1 cellular context compared by ENCODE assay signal in genomic region chr18:48801728-48802542, GRCh38.
A peak's percentile ranks its signal among the peaks of the same experiment; 100 is the strongest.
TF ChIP-seq lines count a peak whose summit lies in the region.

No MANE protein-coding gene starts in this region.

TF ChIP-seq in K562, 482 proteins besides CTCF, POLR2A, EP300 and RAD21 (continued from another document):
- no peak for TF ChIP-seq CHD7 (IDR thresholded peaks at IDR 0.05; ENCODE audit: low read depth, low read length)
- TF ChIP-seq, protein P1, sequence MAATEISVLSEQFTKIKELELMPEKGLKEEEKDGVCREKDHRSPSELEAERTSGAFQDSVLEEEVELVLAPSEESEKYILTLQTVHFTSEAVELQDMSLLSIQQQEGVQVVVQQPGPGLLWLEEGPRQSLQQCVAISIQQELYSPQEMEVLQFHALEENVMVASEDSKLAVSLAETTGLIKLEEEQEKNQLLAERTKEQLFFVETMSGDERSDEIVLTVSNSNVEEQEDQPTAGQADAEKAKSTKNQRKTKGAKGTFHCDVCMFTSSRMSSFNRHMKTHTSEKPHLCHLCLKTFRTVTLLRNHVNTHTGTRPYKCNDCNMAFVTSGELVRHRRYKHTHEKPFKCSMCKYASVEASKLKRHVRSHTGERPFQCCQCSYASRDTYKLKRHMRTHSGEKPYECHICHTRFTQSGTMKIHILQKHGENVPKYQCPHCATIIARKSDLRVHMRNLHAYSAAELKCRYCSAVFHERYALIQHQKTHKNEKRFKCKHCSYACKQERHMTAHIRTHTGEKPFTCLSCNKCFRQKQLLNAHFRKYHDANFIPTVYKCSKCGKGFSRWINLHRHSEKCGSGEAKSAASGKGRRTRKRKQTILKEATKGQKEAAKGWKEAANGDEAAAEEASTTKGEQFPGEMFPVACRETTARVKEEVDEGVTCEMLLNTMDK (IDR thresholded peaks at IDR 0.05; ENCODE audit: borderline replicate concordance, insufficient read depth, low read depth, low read length, poor library complexity, severe bottlenecking): no peak
- TF ChIP-seq ZNF165 (CRISPR knock-in tag; IDR thresholded peaks at IDR 0.05; ENCODE audit: borderline replicate concordance): no peak
- TF ChIP-seq ZNF764 (CRISPR knock-in tag; IDR thresholded peaks at IDR 0.05; ENCODE audit: low read depth): no peak
- TF ChIP-seq, protein P2, sequence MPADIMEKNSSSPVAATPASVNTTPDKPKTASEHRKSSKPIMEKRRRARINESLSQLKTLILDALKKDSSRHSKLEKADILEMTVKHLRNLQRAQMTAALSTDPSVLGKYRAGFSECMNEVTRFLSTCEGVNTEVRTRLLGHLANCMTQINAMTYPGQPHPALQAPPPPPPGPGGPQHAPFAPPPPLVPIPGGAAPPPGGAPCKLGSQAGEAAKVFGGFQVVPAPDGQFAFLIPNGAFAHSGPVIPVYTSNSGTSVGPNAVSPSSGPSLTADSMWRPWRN (IDR thresholded peaks at IDR 0.05; ENCODE audit: low read depth): no peak
- no peak for TF ChIP-seq ZNF449 (CRISPR knock-in tag; IDR thresholded peaks at IDR 0.05)
- 0 out of 2 replicates have a peak, but pooled peaks have one; percentile 28 for TF ChIP-seq FOSL1 (tag; conservative IDR thresholded peaks at IDR 0.05)
- TF ChIP-seq CEBPG (CRISPR knock-in tag; IDR thresholded peaks at IDR 0.05): peak; percentile 81
- TF ChIP-seq CEBPG (tag; conservative IDR thresholded peaks at IDR 0.05 in 1 of 2, IDR thresholded peaks at IDR 0.05 in 1 of 2): peak in 1 of 2 experiments; percentile 70; a peak in 1 of 4 replicates
- TF ChIP-seq, protein P3, sequence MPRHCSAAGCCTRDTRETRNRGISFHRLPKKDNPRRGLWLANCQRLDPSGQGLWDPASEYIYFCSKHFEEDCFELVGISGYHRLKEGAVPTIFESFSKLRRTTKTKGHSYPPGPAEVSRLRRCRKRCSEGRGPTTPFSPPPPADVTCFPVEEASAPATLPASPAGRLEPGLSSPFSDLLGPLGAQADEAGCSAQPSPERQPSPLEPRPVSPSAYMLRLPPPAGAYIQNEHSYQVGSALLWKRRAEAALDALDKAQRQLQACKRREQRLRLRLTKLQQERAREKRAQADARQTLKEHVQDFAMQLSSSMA (CRISPR knock-in tag; IDR thresholded peaks at IDR 0.05): no peak
- 0 out of 2 replicates have a peak, but pooled peaks have one; percentile 33 for TF ChIP-seq SMAD4 (CRISPR knock-in tag; conservative IDR thresholded peaks at IDR 0.05)
- no peak for TF ChIP-seq ZNF644 (tag; IDR thresholded peaks at IDR 0.05; ENCODE audit: low read depth)
- no peak for TF ChIP-seq ZNF398 (CRISPR knock-in tag; IDR thresholded peaks at IDR 0.05)
- no peak for TF ChIP-seq TFAM (CRISPR knock-in tag; conservative IDR thresholded peaks at IDR 0.05)
- TF ChIP-seq KLF10 (CRISPR knock-in tag; IDR thresholded peaks at IDR 0.05): no peak
- no peak for TF ChIP-seq GATA2 (CRISPR knock-in tag; IDR thresholded peaks at IDR 0.05)
- TF ChIP-seq FOXK2 (conservative IDR thresholded peaks at IDR 0.05 in 1 of 2, IDR thresholded peaks at IDR 0.05 in 1 of 2; ENCODE audit: low read depth in 2 of 2): no peak
- no peak for TF ChIP-seq MAFK (IDR thresholded peaks at IDR 0.05; ENCODE audit: low read length)
- TF ChIP-seq ETV6 (IDR thresholded peaks at IDR 0.05; ENCODE audit: borderline replicate concordance in 1 of 2, low read depth in 2 of 2, low read length in 1 of 2): no peak
- no peak for TF ChIP-seq ETV6 (CRISPR knock-in tag; IDR thresholded peaks at IDR 0.05; ENCODE audit: borderline replicate concordance)
- no peak for TF ChIP-seq SNRNP70 (optimal IDR thresholded peaks at IDR 0.05; ENCODE audit: low read depth, low read length)
- TF ChIP-seq, protein P4, sequence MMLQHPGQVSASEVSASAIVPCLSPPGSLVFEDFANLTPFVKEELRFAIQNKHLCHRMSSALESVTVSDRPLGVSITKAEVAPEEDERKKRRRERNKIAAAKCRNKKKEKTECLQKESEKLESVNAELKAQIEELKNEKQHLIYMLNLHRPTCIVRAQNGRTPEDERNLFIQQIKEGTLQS (IDR thresholded peaks at IDR 0.05): peak; percentile 63; the same call in 1 of the 2 replicates
- TF ChIP-seq, protein P4 (CRISPR knock-in tag; conservative IDR thresholded peaks at IDR 0.05): no peak
- no peak for TF ChIP-seq ZNF282 (CRISPR knock-in tag; IDR thresholded peaks at IDR 0.05)
- no peak for TF ChIP-seq SNIP1 (IDR thresholded peaks at IDR 0.05; ENCODE audit: low read depth)
- no peak for TF ChIP-seq CBX2 (IDR thresholded peaks at IDR 0.05; ENCODE audit: insufficient read depth, low read length, poor library complexity, severe bottlenecking)
- no peak for TF ChIP-seq ZNF586 (CRISPR knock-in tag; conservative IDR thresholded peaks at IDR 0.05)
- TF ChIP-seq L3MBTL2 (IDR thresholded peaks at IDR 0.05): 0 out of 2 replicates have a peak, but pooled peaks have one; percentile 17
- no peak for TF ChIP-seq CREB1 (IDR thresholded peaks at IDR 0.05)
- no peak for TF ChIP-seq CREB1 (CRISPR knock-in tag; IDR thresholded peaks at IDR 0.05)
- no peak for TF ChIP-seq ZNF780A (CRISPR knock-in tag; IDR thresholded peaks at IDR 0.05)
- no peak for TF ChIP-seq ZFP30 (CRISPR knock-in tag; IDR thresholded peaks at IDR 0.05; ENCODE audit: borderline replicate concordance)
- TF ChIP-seq ETV5 (CRISPR knock-in tag; IDR thresholded peaks at IDR 0.05; ENCODE audit: low read depth): no peak
- no peak for TF ChIP-seq ZNF699 (CRISPR knock-in tag; IDR thresholded peaks at IDR 0.05; ENCODE audit: insufficient replicate concordance)
